23 cellular contexts compared by ENCODE assay signal in the genomic region with DNA sequence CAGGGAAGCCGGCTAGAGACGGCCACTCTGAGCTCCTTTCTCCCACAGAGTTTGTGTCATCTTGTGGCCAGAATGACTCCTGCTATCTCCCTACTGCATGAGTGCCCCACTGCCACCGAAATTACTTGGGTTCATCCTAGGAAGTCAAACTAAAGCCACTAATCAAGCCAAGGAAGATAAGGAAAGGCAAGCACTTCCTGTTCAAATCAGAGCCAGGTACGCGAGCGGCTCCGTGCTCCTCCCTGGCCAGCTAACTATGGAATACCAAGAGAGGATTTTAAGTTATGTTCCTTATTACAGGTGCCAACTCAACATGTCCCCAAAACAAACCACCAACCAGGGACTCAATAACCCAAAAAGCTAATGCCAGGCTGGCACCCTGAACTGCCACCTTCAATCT.
DNase-seq lines count a peak whose midpoint lies in the region; ATAC-seq and TF ChIP-seq lines count a peak whose summit lies in the region.
"Had no signal": no experiment of that assay in that cellular context is flagged by ENCODE, and none has a peak within 500 bp of the region (broad histone marks: within the 10 kb centered on the region; RNA-seq: fewer than 3 reads in every experiment).

No MANE protein-coding gene starts in this region.

- peak overlapping the region; percentile 76 for H3K27ac Mint-ChIP-seq in central memory CD8-positive, alpha-beta T cell (ENCODE audit: low read depth)
- H3K27ac Mint-ChIP-seq: endodermal cell, neural progenitor cell, WTC11 had no signal

- H3K27me3 Mint-ChIP-seq in central memory CD8-positive, alpha-beta T cell: no peaks in the 10 kb centered on the region

- H4K20me1 ChIP-seq in BLaER1 (peaks cover 48% of the 10 kb centered on the region), DOHH2 (ENCODE audit: control insufficient read depth, insufficient read depth, low read depth, low read length) (no peaks in the 10 kb centered on the region), MM.1S (ENCODE audit: insufficient read depth, low read length) (no peaks in the 10 kb centered on the region; the same call in 1 of the 2 replicates)

- H2AFZ ChIP-seq in MM.1S (ENCODE audit: low read length): no peak overlapping the region
- H2AFZ ChIP-seq: neural progenitor cell had no signal

- peaks cover 53% of the 10 kb centered on the region for H3K36me3 Mint-ChIP-seq in central memory CD8-positive, alpha-beta T cell (ENCODE audit: insufficient read depth)

- H3K79me2 ChIP-seq in DOHH2 (ENCODE audit: control insufficient read depth, low read length) (no peaks in the 10 kb centered on the region), MM.1S (ENCODE audit: low read length) (peaks cover 9% of the 10 kb centered on the region; the same call in 1 of the 2 replicates)

- no peaks in the 10 kb centered on the region for H3K4me1 Mint-ChIP-seq in central memory CD8-positive, alpha-beta T cell
- H3K4me1 Mint-ChIP-seq: endodermal cell, neural progenitor cell had no signal

- no peak for DNase-seq in MM.1S
- DNase-seq in central memory CD8-positive, alpha-beta T cell (ENCODE audit: low spot score in 2 of 2): no peak
- DNase-seq: DND-41; endodermal cell; foreskin fibroblast; kidney glomerular epithelial cell; mammary epithelial cell; NCI-H1105 treated with DMSO at 0.1 percent for 48 hours; NCI-H2227 treated with DMSO at 0.1 percent for 48 hours; stimulated activated CD4-positive, alpha-beta T cell treated with anti-CD3 and anti-CD28 coated beads, Interleukin-2, amount 100 ng/mL, for 48 hours; uterus had no signal

- no peaks in the 10 kb centered on the region for H3K9me3 ChIP-seq in BLaER1
- no peaks in the 10 kb centered on the region for H3K9me3 ChIP-seq in DOHH2 (ENCODE audit: control insufficient read depth, insufficient read depth, low read length)
- no peaks in the 10 kb centered on the region for H3K9me3 ChIP-seq in MM.1S (replicated peaks; ENCODE audit: insufficient read depth, low read length)
- H3K9me3 ChIP-seq: ascending aorta, right lobe of liver, thoracic aorta, uterus had no signal

- H3F3A ChIP-seq in DOHH2 (ENCODE audit: control insufficient read depth, insufficient read depth): peaks cover 2% of the 10 kb centered on the region; the same call in 1 of the 2 replicates
- H3F3A ChIP-seq in MM.1S (ENCODE audit: insufficient read depth, low read length): peaks cover 23% of the 10 kb centered on the region

- H3K9me2 ChIP-seq in DOHH2 (replicated peaks; ENCODE audit: control insufficient read depth, low read length): no peaks in the 10 kb centered on the region
- H3K9me2 ChIP-seq in MM.1S (replicated peaks; ENCODE audit: insufficient read depth, low read length): no peaks in the 10 kb centered on the region

- H3K9me3 Mint-ChIP-seq in central memory CD8-positive, alpha-beta T cell: no peaks in the 10 kb centered on the region
- H3K9me3 Mint-ChIP-seq: activated naive CD4-positive, alpha-beta T cell treated with anti-CD3 and anti-CD28 coated beads, Interleukin-2, amount 50 U/mL, for 72 hours; endodermal cell; neural progenitor cell; WTC11 had no signal

- H3K27me3 ChIP-seq in BLaER1 (no peaks in the 10 kb centered on the region), DOHH2 (ENCODE audit: control insufficient read depth, low read length) (no peaks in the 10 kb centered on the region), MM.1S (replicated peaks; ENCODE audit: insufficient read depth, low read length) (no peaks in the 10 kb centered on the region)
- H3K27me3 ChIP-seq: ascending aorta, cardiac muscle cell, neural progenitor cell, right lobe of liver, uterus had no signal

- peaks cover 22% of the 10 kb centered on the region; the same call in 1 of the 2 replicates for H3K4me1 ChIP-seq in BLaER1
- peaks cover 22% of the 10 kb centered on the region for H3K4me1 ChIP-seq in DOHH2 (ENCODE audit: control insufficient read depth, low read length)
- peaks cover 34% of the 10 kb centered on the region for H3K4me1 ChIP-seq in MM.1S (ENCODE audit: low read length)
- H3K4me1 ChIP-seq: ascending aorta, neural progenitor cell, right lobe of liver, uterus had no signal

- no peak overlapping the region for H3K4me3 ChIP-seq in BLaER1
- H3K4me3 ChIP-seq in DOHH2 (ENCODE audit: low read length): no peak overlapping the region
- H3K4me3 ChIP-seq in MM.1S (ENCODE audit: low read length): no peak overlapping the region
- H3K4me3 ChIP-seq: ascending aorta, cardiac muscle cell, neural progenitor cell, right lobe of liver, thoracic aorta, uterus had no signal

- H3K36me3 ChIP-seq in BLaER1 (peaks cover 100% of the 10 kb centered on the region), DOHH2 (ENCODE audit: control insufficient read depth, low read length) (peaks cover 97% of the 10 kb centered on the region), MM.1S (replicated peaks; ENCODE audit: insufficient read depth, low read length) (no peaks in the 10 kb centered on the region)
- H3K36me3 ChIP-seq: neural progenitor cell, uterus had no signal

- H3K27ac ChIP-seq in BLaER1 (0 out of 2 replicates have a peak overlapping the region, but pooled peaks have one; percentile 33), DOHH2 (ENCODE audit: low read depth, low read length) (peak overlapping the region; percentile 29), MM.1S (ENCODE audit: low read length) (peak overlapping the region; percentile 74; the same call in 1 of the 2 replicates)
- H3K27ac ChIP-seq: ascending aorta, cardiac muscle cell, neural progenitor cell, right lobe of liver, thoracic aorta, uterus had no signal

- H3K4me2 ChIP-seq in BLaER1 (peak overlapping the region; percentile 54; the same call in 1 of the 2 replicates), DOHH2 (ENCODE audit: low read length) (no peak overlapping the region), MM.1S (ENCODE audit: low read depth, low read length) (peak overlapping the region; percentile 56)
- H3K4me2 ChIP-seq: neural progenitor cell had no signal

- TF ChIP-seq CTCF in DOHH2 (IDR thresholded peaks at IDR 0.05; ENCODE audit: low read depth, low read length, poor library complexity, severe bottlenecking) (no peak), MM.1S (IDR thresholded peaks at IDR 0.05; ENCODE audit: low read length) (no peak)

- no peak overlapping the region for H3K4me3 Mint-ChIP-seq in central memory CD8-positive, alpha-beta T cell
- H3K4me3 Mint-ChIP-seq: endodermal cell, neural progenitor cell, WTC11 had no signal

- ATAC-seq in central memory CD8-positive, alpha-beta T cell (replicated peaks; ENCODE audit: extremely low read depth, poor library complexity, severe bottlenecking): no peak
- ATAC-seq in activated CD4-positive, CD25-positive, alpha-beta regulatory T cell treated with anti-CD3 and anti-CD28 coated beads, Interleukin-2, amount 50 U/mL, for 24 hours: no peak
- ATAC-seq in HG02798 (IDR thresholded peaks at IDR 0.05; ENCODE audit: poor library complexity, unreplicated experiment) (no peak), GM18520 (IDR thresholded peaks at IDR 0.05; ENCODE audit: unreplicated experiment) (no peak)
- ATAC-seq: activated naive CD4-positive, alpha-beta T cell treated with anti-CD3 and anti-CD28 coated beads, Interleukin-2, amount 50 U/mL, for 72 hours; WTC11 had no signal

- H3K9ac ChIP-seq in BLaER1 (no peak overlapping the region), MM.1S (ENCODE audit: low read length) (no peak overlapping the region; the same call in 1 of the 2 replicates)
- H3K9ac ChIP-seq: neural progenitor cell had no signal
